Comparison of ENCODE assay signal across 8 cellular contexts in genomic region chr1:1059494-1060280, GRCh38. TPM values are rescaled to one million over a fixed set of nuclear protein-coding genes. Genes with fewer than 3 reads are reported as not detected.
DNase-seq lines count a peak whose midpoint lies in the region; ATAC-seq and TF ChIP-seq lines count a peak whose summit lies in the region.

No MANE protein-coding gene starts in this region.

- intact Hi-C loops in CD4-positive, alpha-beta T cell (cut with DNase I, micrococcal nuclease): loop anchor here in 1 of 2 experiments (10.0 kb wide), 1 partner anchor 155 kb away; no protein-coding TSS in a partner anchor
- intact Hi-C loops in OCI-LY7 (cut with micrococcal nuclease; ENCODE audit: unreplicated experiment): loop anchor here (5.0 kb wide), 1 partner anchor 42 kb away; no protein-coding TSS in a partner anchor

- no peaks in the 10 kb centered on the region for H3K9me2 ChIP-seq in OCI-LY7 (ENCODE audit: insufficient read depth, low read length)

- H3K4me1 Mint-ChIP-seq in CD4-positive, alpha-beta T cell (ENCODE audit: low read depth): peaks cover 4% of the 10 kb centered on the region
- peaks cover 0 to 29% of the 10 kb centered on the region in 2 donors for H3K4me1 Mint-ChIP-seq in natural killer cell treated with Interleukin-12 subunit alpha and Interleukin-12 subunit beta and Interleukin-15 and Interleukin-18, amount 100 ng/mL, for 72 hours (ENCODE audit: low read depth in 2 of 2)

- H3K27ac ChIP-seq in CD4-positive, alpha-beta T cell (ENCODE audit: low read depth, low read length): no peak overlapping the region
- H3K27ac ChIP-seq in OCI-LY7 (ENCODE audit: low read depth, low read length, poor library complexity, severe bottlenecking): no peak overlapping the region

- peak; percentile 78 to 94 (median 88) for DNase-seq in CD4-positive, alpha-beta T cell
- DNase-seq in OCI-LY7 (ENCODE audit: low spot score) (peak; percentile 92), fibroblast of mammary gland (ENCODE audit: low read depth) (peak; percentile 53)
- peak; percentile 98 to 99 for DNase-seq in activated T-cell treated with anti-CD3 and anti-CD28 coated beads, Interleukin-2, amount 50 U/mL, for 48 hours
- DNase-seq in natural killer cell treated with Interleukin-12 subunit alpha and Interleukin-12 subunit beta and Interleukin-15 and Interleukin-18, amount 100 ng/mL, for 72 hours (ENCODE audit: low spot score): peak; percentile 90
- peak; percentile 72 to 90 (median 86) for DNase-seq in stimulated activated naive CD4-positive, alpha-beta T cell (lab: John Stamatoyannopoulos, UW)

- peak overlapping the region; percentile 80 for H2AFZ ChIP-seq in OCI-LY7 (ENCODE audit: low read length)

- H3K36me3 Mint-ChIP-seq in CD4-positive, alpha-beta T cell (ENCODE audit: low read depth): no peaks in the 10 kb centered on the region
- H3K36me3 Mint-ChIP-seq in natural killer cell treated with Interleukin-12 subunit alpha and Interleukin-12 subunit beta and Interleukin-15 and Interleukin-18, amount 100 ng/mL, for 72 hours: no peaks in the 10 kb centered on the region

- no peaks in the 10 kb centered on the region for H3K9me3 Mint-ChIP-seq in CD4-positive, alpha-beta T cell
- no peaks in the 10 kb centered on the region for H3K9me3 Mint-ChIP-seq in natural killer cell treated with Interleukin-12 subunit alpha and Interleukin-12 subunit beta and Interleukin-15 and Interleukin-18, amount 100 ng/mL, for 72 hours

- peak; percentile 76 for ATAC-seq in CD4-positive, alpha-beta T cell (ENCODE audit: poor library complexity)
- peak; percentile 65 for ATAC-seq in GM19351 (IDR thresholded peaks at IDR 0.05; ENCODE audit: unreplicated experiment)
- ATAC-seq in HG03565 (IDR thresholded peaks at IDR 0.05; ENCODE audit: unreplicated experiment): peak; percentile 36
- ATAC-seq in natural killer cell treated with Interleukin-12 subunit alpha and Interleukin-12 subunit beta and Interleukin-15 and Interleukin-18, amount 100 ng/mL, for 72 hours: peak; percentile 78 to 85

- POLR2A ChIA-PET in CD4-positive, alpha-beta T cell (lab: Charles Lee): interaction anchor here (1.6 kb wide), 1 partner anchor 47 kb away, joined by 5 read pairs; the partner anchor contains the start of gene ISG15
- POLR2A ChIA-PET in OCI-LY7 (lab: Charles Lee): no interaction called here

- H3K27me3 ChIP-seq in CD4-positive, alpha-beta T cell (ENCODE audit: control insufficient read depth, insufficient read depth, low read length): peaks cover 52% of the 10 kb centered on the region

- H3K36me3 ChIP-seq in OCI-LY7 (ENCODE audit: insufficient read depth, low read length): no peaks in the 10 kb centered on the region

- CTCF ChIA-PET in CD4-positive, alpha-beta T cell (lab: Charles Lee): interaction anchor here (1.3 kb wide), 1 partner anchor 27 kb away, joined by 4 read pairs; no protein-coding TSS in a partner anchor
- CTCF ChIA-PET in OCI-LY7 (lab: Charles Lee; ENCODE audit: unreplicated experiment): no interaction called here

- H3K4me3 Mint-ChIP-seq in CD4-positive, alpha-beta T cell: no peak overlapping the region
- H3K4me3 Mint-ChIP-seq in natural killer cell treated with Interleukin-12 subunit alpha and Interleukin-12 subunit beta and Interleukin-15 and Interleukin-18, amount 100 ng/mL, for 72 hours: peak overlapping the region; percentile 54

- no peak for TF ChIP-seq CTCF in CD4-positive, alpha-beta T cell (IDR thresholded peaks at IDR 0.05)
- TF ChIP-seq CTCF in OCI-LY7 (conservative IDR thresholded peaks at IDR 0.05; ENCODE audit: low read length): peak; percentile 37; the same call in 1 of the 2 replicates
- TF ChIP-seq CTCF in fibroblast of mammary gland (conservative IDR thresholded peaks at IDR 0.05; ENCODE audit: control insufficient read depth, insufficient read depth, low read depth, low read length): no peak

- H3K27ac Mint-ChIP-seq in CD4-positive, alpha-beta T cell: no peak overlapping the region
- peak overlapping the region in 1 of 2 donors; percentile 33 for H3K27ac Mint-ChIP-seq in natural killer cell treated with Interleukin-12 subunit alpha and Interleukin-12 subunit beta and Interleukin-15 and Interleukin-18, amount 100 ng/mL, for 72 hours

- H3K4me2 ChIP-seq in OCI-LY7 (ENCODE audit: low read length): peak overlapping the region; percentile 66

- no TSS peak for BruUV-seq in OCI-LY7 (replicated peaks; lab: Mats Ljungman, UMichigan)

- H4K20me1 ChIP-seq in OCI-LY7 (ENCODE audit: insufficient read depth, low read length): no peaks in the 10 kb centered on the region

- H3K4me1 ChIP-seq in OCI-LY7 (ENCODE audit: insufficient read depth, low read length, poor library complexity, severe bottlenecking): peaks cover 12% of the 10 kb centered on the region

- no peaks in the 10 kb centered on the region for H3K9me3 ChIP-seq in CD4-positive, alpha-beta T cell (ENCODE audit: control insufficient read depth, low read length)
- no peaks in the 10 kb centered on the region for H3K9me3 ChIP-seq in OCI-LY7 (ENCODE audit: low read length)

- peak overlapping the region; percentile 68 for H3K4me3 ChIP-seq in OCI-LY7 (ENCODE audit: low read depth, low read length, poor library complexity, severe bottlenecking)
- peak overlapping the region; percentile 16 for H3K4me3 ChIP-seq in fibroblast of mammary gland (ENCODE audit: control insufficient read depth, low read depth, low read length)

- peaks cover 40% of the 10 kb centered on the region for H3K27me3 Mint-ChIP-seq in CD4-positive, alpha-beta T cell
- peaks cover 6 to 8% of the 10 kb centered on the region in 2 donors for H3K27me3 Mint-ChIP-seq in natural killer cell treated with Interleukin-12 subunit alpha and Interleukin-12 subunit beta and Interleukin-15 and Interleukin-18, amount 100 ng/mL, for 72 hours

- no peaks in the 10 kb centered on the region for H3K79me2 ChIP-seq in OCI-LY7 (ENCODE audit: insufficient read depth, low read depth, low read length)

RNA-seq across cellular contexts. Expression of gene RNF223, which starts 14.4 kb away (rescaled TPM):
- total RNA-seq in CD4-positive, alpha-beta T cell: not detected
- not detected in 2 replicates for total RNA-seq in OCI-LY7 (2014; rRNA removed; shearing (Covaris generic))
- total RNA-seq in OCI-LY7 (2022): not detected in 2 replicates
- not detected for total RNA-seq in natural killer cell treated with Interleukin-12 subunit alpha and Interleukin-12 subunit beta and Interleukin-15 and Interleukin-18, amount 100 ng/mL, for 72 hours

RNA-seq across cellular contexts. Expression of gene AGRN, which starts 39.8 kb away (rescaled TPM):
- total RNA-seq in CD4-positive, alpha-beta T cell: 1 to 10 TPM; 1.5 to 2.0 TPM
- total RNA-seq in OCI-LY7 (2014; rRNA removed; shearing (Covaris generic)): 2.2 and 2.7 TPM in 2 replicates
- total RNA-seq in OCI-LY7 (2022): 9.1 and 9.8 TPM in 2 replicates
- total RNA-seq in natural killer cell treated with Interleukin-12 subunit alpha and Interleukin-12 subunit beta and Interleukin-15 and Interleukin-18, amount 100 ng/mL, for 72 hours: 1 to 10 TPM; 9.3 to 9.4 TPM

RNA-seq across cellular contexts. Expression of gene ISG15, which starts 46.4 kb away (rescaled TPM):
- 10 to 100 TPM; 38.0 to 38.9 TPM for total RNA-seq in CD4-positive, alpha-beta T cell
- total RNA-seq in OCI-LY7 (2014; rRNA removed; shearing (Covaris generic)): 99.9 and 110 TPM in 2 replicates
- 53.4 and 65.4 TPM in 2 replicates for total RNA-seq in OCI-LY7 (2022)
- total RNA-seq in natural killer cell treated with Interleukin-12 subunit alpha and Interleukin-12 subunit beta and Interleukin-15 and Interleukin-18, amount 100 ng/mL, for 72 hours: 10 to 100 TPM; 15.2 to 44.3 TPM

RNA-seq across cellular contexts. Expression of gene C1orf159, which starts 56.2 kb away (rescaled TPM):
- total RNA-seq in CD4-positive, alpha-beta T cell: 10 to 100 TPM; 11.1 to 11.3 TPM
- 13.1 and 27.6 TPM in 2 replicates for total RNA-seq in OCI-LY7 (2014; rRNA removed; shearing (Covaris generic))
- total RNA-seq in OCI-LY7 (2022): 24.1 and 24.5 TPM in 2 replicates
- total RNA-seq in natural killer cell treated with Interleukin-12 subunit alpha and Interleukin-12 subunit beta and Interleukin-15 and Interleukin-18, amount 100 ng/mL, for 72 hours: 10 to 100 TPM; 18.6 to 37.1 TPM

RNA-seq across cellular contexts. Expression of gene HES4, which starts 59.8 kb away (rescaled TPM):
- total RNA-seq in CD4-positive, alpha-beta T cell: 10 to 100 TPM; 29.0 to 30.9 TPM
- not detected in 2 replicates for total RNA-seq in OCI-LY7 (2014; rRNA removed; shearing (Covaris generic))
- not detected in 2 replicates for total RNA-seq in OCI-LY7 (2022)
- total RNA-seq in natural killer cell treated with Interleukin-12 subunit alpha and Interleukin-12 subunit beta and Interleukin-15 and Interleukin-18, amount 100 ng/mL, for 72 hours: not detected
